In genomic region chr5:61731267-61731945, GRCh38 we compare ENCODE assay signal across 15 cellular contexts.
"Had no signal": no experiment of that assay in that cellular context is flagged by ENCODE, and none has a peak within 500 bp of the region (broad histone marks: within the 10 kb centered on the region; RNA-seq: fewer than 3 reads in every experiment).

No MANE protein-coding gene starts in this region.

- H3K4me3 ChIP-seq: lower lobe of right lung, prostate gland had no signal

- H3K27ac ChIP-seq: epithelial cell of prostate, lower lobe of right lung, prostate gland had no signal

- H3K36me3 ChIP-seq: adrenal gland, lower lobe of right lung, prostate gland had no signal

- FAIRE-seq: small intestine had no signal

- H3K9me3 ChIP-seq: adrenal gland, lower lobe of right lung, prostate gland had no signal

- ATAC-seq: lower lobe of right lung, SK-N-SH treated with all-trans-retinoic acid at 6 μM for 48 hours had no signal

- H3K27me3 ChIP-seq: adrenal gland had no signal

- H3K4me1 ChIP-seq: lower lobe of right lung, prostate gland had no signal

- DNase-seq: activated CD4-positive, alpha-beta T cell treated with anti-CD3 and anti-CD28 coated beads for 1 hour; activated CD4-positive, alpha-beta T cell treated with anti-CD3 and anti-CD28 coated beads, Interleukin-2, amount 50 U/mL, for 4 hours; activated naive CD4-positive, alpha-beta T cell treated with anti-CD3 and anti-CD28 coated beads, Interleukin-2, amount 50 U/mL, for 16 hours; dermis blood vessel endothelial cell; foreskin melanocyte; lower lobe of right lung; small intestine; stimulated activated CD4-positive, alpha-beta T cell treated with anti-CD3 and anti-CD28 coated beads, Interleukin-4, amount 100 ng/mL, for 4 hours; stimulated activated CD8-positive, alpha-beta memory T cell treated with anti-CD3 and anti-CD28 coated beads, Interleukin-4, amount 100 ng/mL, for 48 hours; stimulated activated naive CD4-positive, alpha-beta T cell treated with Interleukin-2 at 50 U/mL for 16 hours; T-helper 1 cell had no signal
